Comparison of ENCODE assay signal across 23 cellular contexts in the genomic region with DNA sequence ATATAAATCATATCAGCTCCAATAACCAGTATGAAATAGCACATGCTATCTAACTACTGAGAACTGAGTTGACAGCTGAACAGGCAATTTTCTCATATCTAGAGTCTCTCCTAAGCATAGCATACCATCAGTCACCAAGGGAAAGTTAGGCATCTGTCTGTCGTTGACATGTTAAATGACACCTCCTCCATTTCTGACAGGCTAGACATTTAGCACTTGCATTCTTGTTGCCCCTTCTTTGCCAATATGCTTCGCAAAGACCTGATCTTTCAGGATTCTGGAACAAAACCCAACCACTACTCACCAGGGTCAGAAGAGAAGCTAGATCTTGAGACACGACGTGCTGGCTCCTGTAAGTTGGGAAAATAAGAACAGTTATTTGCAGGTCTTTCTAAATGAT. TPM values are rescaled to one million over a fixed set of nuclear protein-coding genes. Genes with fewer than 3 reads are reported as not detected.
DNase-seq lines count a peak whose midpoint lies in the region; ATAC-seq, FAIRE-seq and TF ChIP-seq lines count a peak whose summit lies in the region.
"Had no signal": no experiment of that assay in that cellular context is flagged by ENCODE, and none has a peak within 500 bp of the region (broad histone marks: within the 10 kb centered on the region; RNA-seq: fewer than 3 reads in every experiment).

No MANE protein-coding gene starts in this region.

- H3K4me1 ChIP-seq in CD4-positive, CD25-positive, alpha-beta regulatory T cell (ENCODE audit: control insufficient read depth, insufficient read depth, low read length, poor library complexity, severe bottlenecking): peaks cover 4% of the 10 kb centered on the region
- H3K4me1 ChIP-seq in H1 (replicated peaks in 1 of 4; ENCODE audit: control insufficient read depth in 3 of 4, insufficient read depth in 4 of 4, low read length in 3 of 4): no peaks in the 10 kb centered on the region
- H3K4me1 ChIP-seq: A549, BE2C had no signal

- H2BK15ac ChIP-seq in H1 (ENCODE audit: low read length): no peak overlapping the region

- H3K4me3 ChIP-seq in CD4-positive, CD25-positive, alpha-beta regulatory T cell (ENCODE audit: low read depth, low read length): no peak overlapping the region
- no peak overlapping the region for H3K4me3 ChIP-seq in H1 (ENCODE audit: extremely low read depth in 1 of 4, insufficient read depth in 2 of 4, low read depth in 3 of 4, low read length in 4 of 4)
- H3K4me3 ChIP-seq: A549; BLaER1 treated with 17β-estradiol and CSF1 and Interleukin-3, amounts not matched to agents 10 nM and 100 nM had no signal

- no peaks in the 10 kb centered on the region for H3K27me3 ChIP-seq in CD4-positive, CD25-positive, alpha-beta regulatory T cell (ENCODE audit: control insufficient read depth, insufficient read depth, low read length)
- no peaks in the 10 kb centered on the region for H3K27me3 ChIP-seq in H1 (replicated peaks in 1 of 4; ENCODE audit: control insufficient read depth in 3 of 4, extremely low read depth in 1 of 4, insufficient read depth in 3 of 4, low read length in 3 of 4)
- H3K27me3 ChIP-seq: BE2C; BLaER1 treated with 17β-estradiol and CSF1 and Interleukin-3, amounts not matched to agents 10 nM and 100 nM had no signal

- H3K4ac ChIP-seq in H1 (replicated peaks; ENCODE audit: insufficient read length, low read depth, low read length): no peak overlapping the region

- no peak overlapping the region for H3K4me2 ChIP-seq in H1 (ENCODE audit: insufficient read depth in 1 of 2, low read depth in 2 of 2, low read length in 2 of 2)
- H3K4me2 ChIP-seq: A549 had no signal

- H4K91ac ChIP-seq in H1 (replicated peaks; ENCODE audit: insufficient read length, low read length): peak overlapping the region; percentile 13

- no peak overlapping the region for H2BK12ac ChIP-seq in H1 (ENCODE audit: low read depth, low read length)

- 98% methylated on average over 4 of the region's 4 CpGs; no CpG with 5 or more reads in 1 of the 2 experiments for WGBS in H1 (ENCODE audit: extremely low coverage in 1 of 2, insufficient coverage in 1 of 2, insufficient read length in 1 of 2, insufficient replicate concordance in 2 of 2, low coverage in 1 of 2, low lambda C conversion rate in 2 of 2, missing lambda C conversion rate in 1 of 2), 2 experiments

- no peak for TF ChIP-seq EP300 in H1 (IDR thresholded peaks at IDR 0.05; ENCODE audit: borderline replicate concordance in 1 of 2, low read depth in 2 of 2, low read length in 2 of 2)

- H3K79me2 ChIP-seq in H1 (ENCODE audit: control insufficient read depth in 1 of 2, insufficient read depth in 2 of 2, low read length in 2 of 2): no peaks in the 10 kb centered on the region; a peak in 1 of 4 replicates

- TF ChIP-seq RAD21 in H1 (IDR thresholded peaks at IDR 0.05 in 1 of 2, conservative IDR thresholded peaks at IDR 0.05 in 1 of 2; ENCODE audit: low read depth in 2 of 2, low read length in 2 of 2): no peak

- TF ChIP-seq POLR2A in GM12892 (IDR thresholded peaks at IDR 0.05; ENCODE audit: low read depth, low read length) (no peak), H1 (IDR thresholded peaks at IDR 0.05; ENCODE audit: control extremely low read depth in 1 of 2, low read depth in 2 of 2, low read length in 2 of 2) (no peak)

- no peak overlapping the region for H3K14ac ChIP-seq in H1 (ENCODE audit: insufficient read length)

- TF ChIP-seq CTCF in H1 (IDR thresholded peaks at IDR 0.05; ENCODE audit: control extremely low read depth in 1 of 3, insufficient read depth in 1 of 3, low read depth in 1 of 3, low read length in 3 of 3): no peak

- no peak overlapping the region for H4K5ac ChIP-seq in H1 (ENCODE audit: insufficient read length, low read depth, low read length)

- no peak overlapping the region for H2BK120ac ChIP-seq in H1 (replicated peaks; ENCODE audit: low read depth, low read length)

- DNase-seq in activated CD4-positive, alpha-beta T cell treated with anti-CD3 and anti-CD28 coated beads, Interleukin-2, amount 10 ng/mL, durations not matched to agents 7 days and 5 days: no peak
- DNase-seq in activated CD4-positive, alpha-beta T cell treated with anti-CD3 and anti-CD28 coated beads, Interleukin-2, amount 50 U/mL, for 48 hours: no peak
- DNase-seq in CD4-positive, CD25-positive, alpha-beta regulatory T cell: no peak
- DNase-seq in GM12892 (ENCODE audit: insufficient read length) (no peak), H1 (ENCODE audit: low read depth in 1 of 2, low spot score in 2 of 2) (no peak), NCI-H446 treated with DMSO at 0.1 percent for 48 hours (lab: John Stamatoyannopoulos, UW) (no peak)
- DNase-seq: 8988T; ACHN; AML-193; BE2C; Calu3; CD4-positive, alpha-beta memory T cell; COR-L47; DMS53; DMS79 treated with DMSO at 0.1 percent for 48 hours; GF-D8; GOT3; H7 had no signal

- no peak overlapping the region for H2AFZ ChIP-seq in H1 (ENCODE audit: low read length)

- no peaks in the 10 kb centered on the region for H3K36me3 ChIP-seq in CD4-positive, CD25-positive, alpha-beta regulatory T cell (ENCODE audit: control insufficient read depth, insufficient read depth, low read length)
- peaks cover 26 to 67% (median 61%) of the 10 kb centered on the region in 4 experiments for H3K36me3 ChIP-seq in H1 (ENCODE audit: control insufficient read depth in 2 of 4, insufficient read depth in 4 of 4, low read length in 3 of 4)

- H3K4me3 Mint-ChIP-seq in activated CD4-positive, alpha-beta T cell treated with anti-CD3 and anti-CD28 coated beads, Interleukin-2, amount 10 ng/mL, durations not matched to agents 7 days and 5 days: no peak overlapping the region
- peak overlapping the region in 1 of 4 donors; percentile 1 for H3K4me3 Mint-ChIP-seq in CD4-positive, CD25-positive, alpha-beta regulatory T cell
- H3K4me3 Mint-ChIP-seq: CD14-positive monocyte; CD4-positive, alpha-beta memory T cell had no signal

- H4K20me1 ChIP-seq in H1 (replicated peaks in 1 of 2; ENCODE audit: control insufficient read depth in 1 of 2, insufficient read depth in 2 of 2, low read length in 2 of 2): peaks cover 0 to 1% of the 10 kb centered on the region in 2 experiments

- no peaks in the 10 kb centered on the region for H3K79me1 ChIP-seq in H1 (ENCODE audit: low read depth, low read length)

- no peak overlapping the region for H2BK20ac ChIP-seq in H1 (ENCODE audit: low read length)

- no peak overlapping the region for H3K9ac ChIP-seq in H1 (replicated peaks in 1 of 4; ENCODE audit: extremely low read depth in 1 of 4, low read depth in 3 of 4, low read length in 3 of 4)
- H3K9ac ChIP-seq: BLaER1 treated with 17β-estradiol and CSF1 and Interleukin-3, amounts not matched to agents 10 nM and 100 nM had no signal

- no peaks in the 10 kb centered on the region for H3K23me2 ChIP-seq in H1 (ENCODE audit: low read depth, low read length)

- FAIRE-seq in GM12892 (lab: Jason Lieb, UNC): peak; percentile 33
- FAIRE-seq in H1 (lab: Jason Lieb, UNC): no peak
- FAIRE-seq: A549 had no signal

- H3K27ac Mint-ChIP-seq in activated CD4-positive, alpha-beta T cell treated with anti-CD3 and anti-CD28 coated beads, Interleukin-2, amount 10 ng/mL, durations not matched to agents 7 days and 5 days: peak overlapping the region; percentile 54
- H3K27ac Mint-ChIP-seq in CD4-positive, CD25-positive, alpha-beta regulatory T cell: peak overlapping the region; percentile 42 to 73 (median 52)

- H3K27ac ChIP-seq in CD4-positive, CD25-positive, alpha-beta regulatory T cell (ENCODE audit: insufficient read depth, low read length, poor library complexity, severe bottlenecking): no peak overlapping the region
- H3K27ac ChIP-seq in H1 (ENCODE audit: low read depth, low read length): no peak overlapping the region
- H3K27ac ChIP-seq: A549; BLaER1 treated with 17β-estradiol and CSF1 and Interleukin-3, amounts not matched to agents 10 nM and 100 nM had no signal

- no peak overlapping the region for H2BK5ac ChIP-seq in H1 (ENCODE audit: low read depth, low read length)

- CTCF ChIA-PET in activated CD4-positive, alpha-beta T cell treated with anti-CD3 and anti-CD28 coated beads, Interleukin-2, amount 10 ng/mL, durations not matched to agents 7 days and 5 days (lab: Charles Lee): interaction anchor here (0.9 to 5.1 kb wide), 4 partner anchors 9 to 96 kb away, joined by 3 to 19 read pairs (median 5); no protein-coding TSS in a partner anchor
- CTCF ChIA-PET in H1 (lab: Charles Lee; ENCODE audit: partially characterized antibody): interaction anchor here (0.7 to 3.2 kb wide), 15 partner anchors 10 to 210 kb away, joined by 3 to 20 read pairs (median 6); a partner anchor contains a TSS

- H3K36me3 Mint-ChIP-seq in activated CD4-positive, alpha-beta T cell treated with anti-CD3 and anti-CD28 coated beads, Interleukin-2, amount 10 ng/mL, durations not matched to agents 7 days and 5 days (ENCODE audit: low read depth): peaks cover 85% of the 10 kb centered on the region
- no peaks in the 10 kb centered on the region for H3K36me3 Mint-ChIP-seq in CD4-positive, CD25-positive, alpha-beta regulatory T cell
- H3K36me3 Mint-ChIP-seq: CD4-positive, alpha-beta memory T cell had no signal

- no peaks in the 10 kb centered on the region for H3K9me3 ChIP-seq in CD4-positive, CD25-positive, alpha-beta regulatory T cell (ENCODE audit: control insufficient read depth in 2 of 2, low read length in 2 of 2)
- no peaks in the 10 kb centered on the region for H3K9me3 ChIP-seq in H1 (ENCODE audit: insufficient read depth in 2 of 2, low read depth in 1 of 2, low read length in 1 of 2)
- H3K9me3 ChIP-seq: A549; BE2C; BLaER1 treated with 17β-estradiol and CSF1 and Interleukin-3, amounts not matched to agents 10 nM and 100 nM had no signal

- H3K9me3 Mint-ChIP-seq in activated CD4-positive, alpha-beta T cell treated with anti-CD3 and anti-CD28 coated beads, Interleukin-2, amount 10 ng/mL, durations not matched to agents 7 days and 5 days: no peaks in the 10 kb centered on the region
- no peaks in the 10 kb centered on the region for H3K9me3 Mint-ChIP-seq in CD4-positive, CD25-positive, alpha-beta regulatory T cell
- H3K9me3 Mint-ChIP-seq: CD14-positive monocyte; CD4-positive, alpha-beta memory T cell had no signal

- H4K8ac ChIP-seq in H1 (ENCODE audit: extremely low read depth, insufficient read depth, low read length): no peak overlapping the region

- H3K18ac ChIP-seq in H1 (ENCODE audit: extremely low read depth, low read length): no peak overlapping the region

- no peak overlapping the region for H3K23ac ChIP-seq in H1 (ENCODE audit: insufficient read length)

- H3K4me1 Mint-ChIP-seq in activated CD4-positive, alpha-beta T cell treated with anti-CD3 and anti-CD28 coated beads, Interleukin-2, amount 10 ng/mL, durations not matched to agents 7 days and 5 days: peaks cover 57% of the 10 kb centered on the region
- peaks cover 8 to 55% (median 23%) of the 10 kb centered on the region in 4 donors for H3K4me1 Mint-ChIP-seq in CD4-positive, CD25-positive, alpha-beta regulatory T cell

- H3K27me3 Mint-ChIP-seq in activated CD4-positive, alpha-beta T cell treated with anti-CD3 and anti-CD28 coated beads, Interleukin-2, amount 10 ng/mL, durations not matched to agents 7 days and 5 days: no peaks in the 10 kb centered on the region
- no peaks in the 10 kb centered on the region for H3K27me3 Mint-ChIP-seq in CD4-positive, CD25-positive, alpha-beta regulatory T cell
- H3K27me3 Mint-ChIP-seq: CD4-positive, alpha-beta memory T cell had no signal

- H3K56ac ChIP-seq in H1 (replicated peaks; ENCODE audit: insufficient read length, low read depth, low read length): no peak overlapping the region

- POLR2A ChIA-PET in activated CD4-positive, alpha-beta T cell treated with anti-CD3 and anti-CD28 coated beads, Interleukin-2, amount 10 ng/mL, durations not matched to agents 7 days and 5 days (lab: Charles Lee): no interaction called here
- POLR2A ChIA-PET in H1 (lab: Charles Lee; ENCODE audit: partially characterized antibody): interaction anchor here (1.1 kb wide), 1 partner anchor 11 kb away, joined by 3 read pairs; no protein-coding TSS in a partner anchor

- no peak overlapping the region for H2AK5ac ChIP-seq in H1 (ENCODE audit: low read depth, low read length)

- ATAC-seq in CD4-positive, CD25-positive, alpha-beta regulatory T cell (ENCODE audit: low read depth in 2 of 2): no peak
- ATAC-seq in GM18867 (IDR thresholded peaks at IDR 0.05; ENCODE audit: unreplicated experiment) (no peak), GM21447 (IDR thresholded peaks at IDR 0.05; ENCODE audit: unreplicated experiment) (no peak)
- ATAC-seq: A549 had no signal

RNA-seq across cellular contexts. Expression of a gene that starts 10.0 kb away (rescaled TPM):
- 100 to 1,000 TPM; 328 to 345 TPM for total RNA-seq in activated CD4-positive, alpha-beta T cell treated with anti-CD3 and anti-CD28 coated beads, Interleukin-2, amount 10 ng/mL, durations not matched to agents 7 days and 5 days
- total RNA-seq in CD4-positive, CD25-positive, alpha-beta regulatory T cell: 13.5 TPM
- under 1 TPM; 0.06 to 0.98 (median 0.65) TPM for polyA plus RNA-seq in CD4-positive, CD25-positive, alpha-beta regulatory T cell
- polyA plus RNA-seq in GM12892 (2012; ENCODE audit: missing spikeins): 29.0 TPM
- 83.3 and 85.1 TPM in 2 replicates for total RNA-seq in H1 (2021; fragmentation: NEBNext Ultra II Directional; extraction: Animal tissue kit (Norgen Biotek cat#: 25700))
- polyA plus RNA-seq in H1 (2011; rRNA removed): 13.0 and 15.8 TPM in 2 replicates
- 16.1 TPM for polyA plus RNA-seq in H1 (2011; cell fraction: cytosol; rRNA removed)
- 49.0 TPM for polyA plus RNA-seq in H1 (2011; cell fraction: nucleus; rRNA removed)
- 30.5 to 46.1 TPM (median 38.1 TPM) in 4 replicates for polyA plus RNA-seq in H1 (2012, experiment 1 of 2)
- 2.3 TPM for polyA plus RNA-seq in H1 (2012, experiment 2 of 2)
- polyA plus RNA-seq in H1 (2013, experiment 1 of 2): 51.4 TPM
- 46.2 TPM for polyA plus RNA-seq in H1 (2013, experiment 2 of 2)
- 23.9 and 34.5 TPM in 2 replicates for polyA minus RNA-seq in H1 (2011; rRNA and poly(A)+ RNA removed)
- 30.2 TPM for polyA minus RNA-seq in H1 (2011; cell fraction: cytosol; rRNA and poly(A)+ RNA removed)
- 70.5 TPM for polyA minus RNA-seq in H1 (2011; cell fraction: nucleus; rRNA and poly(A)+ RNA removed)
